In genomic region chr6:70566751-70567382, GRCh38 we compare ENCODE assay signal across 1 cellular context.
TF ChIP-seq lines count a peak whose summit lies in the region.

TSS of gene SDHAF4 (plus strand) at chr6:70566930. CDS start at chr6:70566941, 11 bp downstream.

TF ChIP-seq in HepG2, 621 proteins besides CTCF, POLR2A, EP300 and RAD21 (continued from another document and continues in another):
- TF ChIP-seq GMEB1 (CRISPR knock-in tag; IDR thresholded peaks at IDR 0.05; ENCODE audit: borderline replicate concordance) (no peak), FOXM1 (CRISPR knock-in tag; IDR thresholded peaks at IDR 0.05) (no peak), ZNF704 (CRISPR knock-in tag; IDR thresholded peaks at IDR 0.05; ENCODE audit: borderline replicate concordance) (0 out of 2 replicates have a peak, but pooled peaks have one; percentile 63), ZNF224 (CRISPR knock-in tag; IDR thresholded peaks at IDR 0.05) (peak; percentile 77; the same call in 1 of the 2 replicates), NCOA1 (CRISPR knock-in tag; IDR thresholded peaks at IDR 0.05) (0 out of 2 replicates have a peak, but pooled peaks have one; percentile 59), ZNF670 (CRISPR knock-in tag; IDR thresholded peaks at IDR 0.05; ENCODE audit: borderline replicate concordance) (peak; percentile 87; the same call in 1 of the 2 replicates), SALL1 (CRISPR knock-in tag; IDR thresholded peaks at IDR 0.05) (peak; percentile 87), ZNF451 (CRISPR knock-in tag; IDR thresholded peaks at IDR 0.05) (peak; percentile 56; the same call in 1 of the 2 replicates), BRF2 (CRISPR knock-in tag; IDR thresholded peaks at IDR 0.05) (peak; percentile 48; the same call in 1 of the 2 replicates), HNF1B (CRISPR knock-in tag; IDR thresholded peaks at IDR 0.05) (no peak; the same call in 1 of the 2 replicates), NFKB2 (CRISPR knock-in tag; IDR thresholded peaks at IDR 0.05; ENCODE audit: borderline replicate concordance) (peak; percentile 96; the same call in 1 of the 2 replicates), GATAD2A (CRISPR knock-in tag; IDR thresholded peaks at IDR 0.05) (peak; percentile 46; the same call in 1 of the 2 replicates), ZBTB44 (CRISPR knock-in tag; IDR thresholded peaks at IDR 0.05) (peak; percentile 21; the same call in 1 of the 2 replicates), ZNF556 (CRISPR knock-in tag; IDR thresholded peaks at IDR 0.05; ENCODE audit: borderline replicate concordance) (peak; percentile 68; the same call in 1 of the 2 replicates), KDM2A (CRISPR knock-in tag; IDR thresholded peaks at IDR 0.05; ENCODE audit: borderline replicate concordance, low read depth) (peak; percentile 86), ZNF773 (CRISPR knock-in tag; IDR thresholded peaks at IDR 0.05; ENCODE audit: borderline replicate concordance) (peak; percentile 89; the same call in 1 of the 2 replicates), DNMT3B (CRISPR knock-in tag; conservative IDR thresholded peaks at IDR 0.05) (peak; percentile 81; the same call in 1 of the 2 replicates), RXRB (CRISPR knock-in tag; IDR thresholded peaks at IDR 0.05; ENCODE audit: borderline replicate concordance) (peak; percentile 48), DZIP1 (CRISPR knock-in tag; IDR thresholded peaks at IDR 0.05) (no peak), BHLHE40 (IDR thresholded peaks at IDR 0.05; ENCODE audit: low read length) (no peak), NFYB (CRISPR knock-in tag; IDR thresholded peaks at IDR 0.05) (no peak), ZNF746 (CRISPR knock-in tag; IDR thresholded peaks at IDR 0.05) (no peak), BCL6 (CRISPR knock-in tag; IDR thresholded peaks at IDR 0.05) (peak; percentile 2; the same call in 1 of the 2 replicates), ARID5B (CRISPR knock-in tag; IDR thresholded peaks at IDR 0.05) (peak; percentile 59; the same call in 1 of the 2 replicates), UBTF (CRISPR knock-in tag; IDR thresholded peaks at IDR 0.05) (peak; percentile 92), ZFY (CRISPR knock-in tag; IDR thresholded peaks at IDR 0.05) (peak; percentile 96), ZNF782 (CRISPR knock-in tag; IDR thresholded peaks at IDR 0.05; ENCODE audit: borderline replicate concordance) (peak; percentile 93; the same call in 1 of the 2 replicates), SIN3A (IDR thresholded peaks at IDR 0.05; ENCODE audit: borderline replicate concordance, low read depth, low read length) (peak; percentile 73; the same call in 1 of the 2 replicates), KDM5B (CRISPR knock-in tag; IDR thresholded peaks at IDR 0.05; ENCODE audit: borderline replicate concordance) (peak; percentile 97), ZNF850 (CRISPR knock-in tag; conservative IDR thresholded peaks at IDR 0.05) (no peak), MEIS1 (CRISPR knock-in tag; IDR thresholded peaks at IDR 0.05; ENCODE audit: borderline replicate concordance) (peak; percentile 78; the same call in 1 of the 2 replicates), ASH2L (IDR thresholded peaks at IDR 0.05; ENCODE audit: insufficient read length, low read depth, low read length) (peak; percentile 91), STAT5B (CRISPR knock-in tag; IDR thresholded peaks at IDR 0.05) (peak; percentile 18; the same call in 1 of the 2 replicates), REPIN1 (CRISPR knock-in tag; IDR thresholded peaks at IDR 0.05; ENCODE audit: borderline replicate concordance, low read depth) (peak; percentile 76; the same call in 1 of the 2 replicates), REST (IDR thresholded peaks at IDR 0.05; ENCODE audit: borderline replicate concordance in 1 of 2, low read depth in 1 of 2, low read length in 2 of 2) (0 out of 4 replicates have a peak, but pooled peaks of 1 of the 2 experiments have one; percentile 9), ZFP90 (CRISPR knock-in tag; IDR thresholded peaks at IDR 0.05; ENCODE audit: borderline replicate concordance) (peak; percentile 84; the same call in 1 of the 2 replicates)
